1 cellular context compared by ENCODE assay signal in the genomic region with DNA sequence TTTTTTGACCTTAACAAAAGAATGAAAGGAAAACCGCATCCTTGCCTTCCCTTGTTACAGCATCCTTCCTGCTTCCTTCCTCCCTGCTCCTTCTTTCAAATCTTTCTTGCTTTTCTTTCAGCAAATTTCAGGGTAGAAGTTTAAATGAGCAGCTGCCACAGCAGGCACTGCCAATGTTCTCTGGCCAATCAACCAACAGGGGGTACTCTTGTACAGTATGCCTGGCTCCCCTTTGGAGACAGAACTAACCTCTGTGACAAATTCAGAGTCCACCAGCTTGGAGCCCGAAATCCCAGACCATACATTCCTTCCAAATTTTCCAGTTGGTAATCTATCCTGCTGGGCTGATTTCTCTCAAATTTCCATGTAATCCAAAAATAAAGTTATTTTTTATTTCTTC.
TF ChIP-seq lines count a peak whose summit lies in the region.

No MANE protein-coding gene starts in this region.

TF ChIP-seq in GM23338, 12 proteins besides CTCF, POLR2A, EP300 and RAD21 (continued from another document):
- TF ChIP-seq, protein P1, sequence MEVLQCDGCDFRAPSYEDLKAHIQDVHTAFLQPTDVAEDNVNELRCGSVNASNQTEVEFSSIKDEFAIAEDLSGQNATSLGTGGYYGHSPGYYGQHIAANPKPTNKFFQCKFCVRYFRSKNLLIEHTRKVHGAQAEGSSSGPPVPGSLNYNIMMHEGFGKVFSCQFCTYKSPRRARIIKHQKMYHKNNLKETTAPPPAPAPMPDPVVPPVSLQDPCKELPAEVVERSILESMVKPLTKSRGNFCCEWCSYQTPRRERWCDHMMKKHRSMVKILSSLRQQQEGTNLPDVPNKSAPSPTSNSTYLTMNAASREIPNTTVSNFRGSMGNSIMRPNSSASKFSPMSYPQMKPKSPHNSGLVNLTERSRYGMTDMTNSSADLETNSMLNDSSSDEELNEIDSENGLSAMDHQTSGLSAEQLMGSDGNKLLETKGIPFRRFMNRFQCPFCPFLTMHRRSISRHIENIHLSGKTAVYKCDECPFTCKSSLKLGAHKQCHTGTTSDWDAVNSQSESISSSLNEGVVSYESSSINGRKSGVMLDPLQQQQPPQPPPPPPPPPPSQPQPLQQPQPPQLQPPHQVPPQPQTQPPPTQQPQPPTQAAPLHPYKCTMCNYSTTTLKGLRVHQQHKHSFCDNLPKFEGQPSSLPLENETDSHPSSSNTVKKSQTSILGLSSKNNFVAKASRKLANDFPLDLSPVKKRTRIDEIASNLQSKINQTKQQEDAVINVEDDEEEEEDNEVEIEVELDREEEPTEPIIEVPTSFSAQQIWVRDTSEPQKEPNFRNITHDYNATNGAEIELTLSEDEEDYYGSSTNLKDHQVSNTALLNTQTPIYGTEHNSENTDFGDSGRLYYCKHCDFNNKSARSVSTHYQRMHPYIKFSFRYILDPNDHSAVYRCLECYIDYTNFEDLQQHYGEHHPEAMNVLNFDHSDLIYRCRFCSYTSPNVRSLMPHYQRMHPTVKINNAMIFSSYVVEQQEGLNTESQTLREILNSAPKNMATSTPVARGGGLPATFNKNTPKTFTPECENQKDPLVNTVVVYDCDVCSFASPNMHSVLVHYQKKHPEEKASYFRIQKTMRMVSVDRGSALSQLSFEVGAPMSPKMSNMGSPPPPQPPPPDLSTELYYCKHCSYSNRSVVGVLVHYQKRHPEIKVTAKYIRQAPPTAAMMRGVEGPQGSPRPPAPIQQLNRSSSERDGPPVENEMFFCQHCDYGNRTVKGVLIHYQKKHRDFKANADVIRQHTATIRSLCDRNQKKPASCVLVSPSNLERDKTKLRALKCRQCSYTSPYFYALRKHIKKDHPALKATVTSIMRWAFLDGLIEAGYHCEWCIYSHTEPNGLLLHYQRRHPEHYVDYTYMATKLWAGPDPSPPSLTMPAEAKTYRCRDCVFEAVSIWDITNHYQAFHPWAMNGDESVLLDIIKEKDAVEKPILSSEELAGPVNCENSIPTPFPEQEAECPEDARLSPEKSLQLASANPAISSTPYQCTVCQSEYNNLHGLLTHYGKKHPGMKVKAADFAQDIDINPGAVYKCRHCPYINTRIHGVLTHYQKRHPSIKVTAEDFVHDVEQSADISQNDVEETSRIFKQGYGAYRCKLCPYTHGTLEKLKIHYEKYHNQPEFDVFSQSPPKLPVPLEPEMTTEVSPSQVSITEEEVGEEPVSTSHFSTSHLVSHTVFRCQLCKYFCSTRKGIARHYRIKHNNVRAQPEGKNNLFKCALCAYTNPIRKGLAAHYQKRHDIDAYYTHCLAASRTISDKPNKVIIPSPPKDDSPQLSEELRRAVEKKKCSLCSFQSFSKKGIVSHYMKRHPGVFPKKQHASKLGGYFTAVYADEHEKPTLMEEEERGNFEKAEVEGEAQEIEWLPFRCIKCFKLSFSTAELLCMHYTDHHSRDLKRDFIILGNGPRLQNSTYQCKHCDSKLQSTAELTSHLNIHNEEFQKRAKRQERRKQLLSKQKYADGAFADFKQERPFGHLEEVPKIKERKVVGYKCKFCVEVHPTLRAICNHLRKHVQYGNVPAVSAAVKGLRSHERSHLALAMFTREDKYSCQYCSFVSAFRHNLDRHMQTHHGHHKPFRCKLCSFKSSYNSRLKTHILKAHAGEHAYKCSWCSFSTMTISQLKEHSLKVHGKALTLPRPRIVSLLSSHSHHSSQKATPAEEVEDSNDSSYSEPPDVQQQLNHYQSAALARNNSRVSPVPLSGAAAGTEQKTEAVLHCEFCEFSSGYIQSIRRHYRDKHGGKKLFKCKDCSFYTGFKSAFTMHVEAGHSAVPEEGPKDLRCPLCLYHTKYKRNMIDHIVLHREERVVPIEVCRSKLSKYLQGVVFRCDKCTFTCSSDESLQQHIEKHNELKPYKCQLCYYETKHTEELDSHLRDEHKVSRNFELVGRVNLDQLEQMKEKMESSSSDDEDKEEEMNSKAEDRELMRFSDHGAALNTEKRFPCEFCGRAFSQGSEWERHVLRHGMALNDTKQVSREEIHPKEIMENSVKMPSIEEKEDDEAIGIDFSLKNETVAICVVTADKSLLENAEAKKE (CRISPR knock-in tag; IDR thresholded peaks at IDR 0.05), result no peak
- TF ChIP-seq JUNB (IDR thresholded peaks at IDR 0.05; ENCODE audit: unreplicated experiment) (no peak), EZH2phosphoT487 (IDR thresholded peaks at IDR 0.05; ENCODE audit: unreplicated experiment) (no peak), ZNF331 (CRISPR knock-in tag; IDR thresholded peaks at IDR 0.05; ENCODE audit: low read depth) (no peak), POLR2AphosphoS5 (IDR thresholded peaks at IDR 0.05; ENCODE audit: low read depth) (no peak)
- TF ChIP-seq, protein P2, sequence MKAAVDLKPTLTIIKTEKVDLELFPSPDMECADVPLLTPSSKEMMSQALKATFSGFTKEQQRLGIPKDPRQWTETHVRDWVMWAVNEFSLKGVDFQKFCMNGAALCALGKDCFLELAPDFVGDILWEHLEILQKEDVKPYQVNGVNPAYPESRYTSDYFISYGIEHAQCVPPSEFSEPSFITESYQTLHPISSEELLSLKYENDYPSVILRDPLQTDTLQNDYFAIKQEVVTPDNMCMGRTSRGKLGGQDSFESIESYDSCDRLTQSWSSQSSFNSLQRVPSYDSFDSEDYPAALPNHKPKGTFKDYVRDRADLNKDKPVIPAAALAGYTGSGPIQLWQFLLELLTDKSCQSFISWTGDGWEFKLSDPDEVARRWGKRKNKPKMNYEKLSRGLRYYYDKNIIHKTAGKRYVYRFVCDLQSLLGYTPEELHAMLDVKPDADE (IDR thresholded peaks at IDR 0.05), result no peak
